16 cellular contexts compared by ENCODE assay signal in the genomic region with DNA sequence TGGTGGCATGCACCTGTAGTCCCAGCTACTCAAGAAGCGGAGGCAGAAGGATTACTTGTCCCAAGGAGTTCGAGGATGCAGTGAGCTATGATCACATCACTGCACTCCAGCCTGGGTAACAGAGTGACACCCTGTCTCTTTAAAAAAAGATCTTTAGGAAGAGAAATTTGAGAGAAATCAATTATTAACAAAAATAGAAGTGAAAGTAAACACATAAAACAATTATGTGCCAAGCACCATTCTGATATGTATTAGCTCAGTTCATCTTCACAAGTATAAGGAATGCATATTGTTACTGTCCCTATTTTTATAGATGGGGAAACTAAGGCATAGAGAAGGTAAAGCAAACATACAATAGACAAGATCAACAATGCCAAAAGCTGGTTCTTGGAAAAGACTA. TPM values are rescaled to one million over a fixed set of nuclear protein-coding genes. Genes with fewer than 3 reads are reported as not detected.
"Had no signal": no experiment of that assay in that cellular context is flagged by ENCODE, and none has a peak within 500 bp of the region (broad histone marks: within the 10 kb centered on the region; RNA-seq: fewer than 3 reads in every experiment).

No MANE protein-coding gene starts in this region.

- H3K27ac Mint-ChIP-seq: activated naive CD8-positive, alpha-beta T cell treated with anti-CD3 and anti-CD28 coated beads, Interleukin-2, amount 10 ng/mL, durations not matched to agents 7 days and 5 days; activated T-helper 1 cell treated with anti-CD3 and anti-CD28 coated beads, Interleukin-12 subunit alpha, Interleukin-12 subunit beta, Interleukin-2, Interleukin-4 antibody, amounts not matched to agents 30 ng/mL and 10 ng/mL and 1 ng/mL, durations not matched to agents 14 hours and 24 hours and 36 hours; effector memory CD8-positive, alpha-beta T cell; nephron progenitor cell; T-cell had no signal

- H3K27ac ChIP-seq: stomach had no signal

- H3K4me1 Mint-ChIP-seq: activated naive CD8-positive, alpha-beta T cell treated with anti-CD3 and anti-CD28 coated beads, Interleukin-2, amount 10 ng/mL, durations not matched to agents 7 days and 5 days; T-cell had no signal

- H3K4me3 ChIP-seq: stomach had no signal

- H3K4me1 ChIP-seq: stomach had no signal

- H3K36me3 ChIP-seq: stomach had no signal

- DNase-seq: activated CD4-positive, alpha-beta T cell treated with anti-CD3 and anti-CD28 coated beads, Interleukin-2, amount 50 U/mL, for 1 hour; activated naive CD8-positive, alpha-beta T cell treated with anti-CD3 and anti-CD28 coated beads, Interleukin-2, amount 10 ng/mL, durations not matched to agents 7 days and 5 days; aorta; dermis blood vessel endothelial cell; effector memory CD8-positive, alpha-beta T cell; erythroblast; nephron progenitor cell; occipital lobe; stimulated activated CD4-positive, alpha-beta T cell treated with anti-CD3 and anti-CD28 coated beads, Interleukin-12 subunit alpha, Interleukin-12 subunit beta, amount 100 ng/mL, for 4 hours; stimulated activated CD4-positive, alpha-beta T cell treated with anti-CD3 and anti-CD28 coated beads, Interleukin-2, amount 100 ng/mL, for 24 hours; stomach; T-cell; T-helper 9 cell had no signal

- H3K4me3 Mint-ChIP-seq: activated naive CD8-positive, alpha-beta T cell treated with anti-CD3 and anti-CD28 coated beads, Interleukin-2, amount 10 ng/mL, durations not matched to agents 7 days and 5 days; activated T-helper 1 cell treated with anti-CD3 and anti-CD28 coated beads, Interleukin-12 subunit alpha, Interleukin-12 subunit beta, Interleukin-2, Interleukin-4 antibody, amounts not matched to agents 30 ng/mL and 10 ng/mL and 1 ng/mL, durations not matched to agents 14 hours and 24 hours and 36 hours; effector memory CD8-positive, alpha-beta T cell; nephron progenitor cell; T-cell had no signal

RNA-seq across cellular contexts. Expression of a gene that starts 48.1 kb away (rescaled TPM):
- total RNA-seq: bronchial epithelial cell, pulmonary artery endothelial cell had no signal
